16 cellular contexts compared by ENCODE assay signal in genomic region chr7:42053834-42054233, GRCh38.
A peak's percentile ranks its signal among the peaks of the same experiment; 100 is the strongest.
DNase-seq lines count a peak whose midpoint lies in the region; ATAC-seq and TF ChIP-seq lines count a peak whose summit lies in the region.
"Had no signal": no experiment of that assay in that cellular context is flagged by ENCODE, and none has a peak within 500 bp of the region (broad histone marks: within the 10 kb centered on the region; RNA-seq: fewer than 3 reads in every experiment).

No MANE protein-coding gene starts in this region.

- H3K36me3 Mint-ChIP-seq in chondrocyte (ENCODE audit: low read depth) (no peaks in the 10 kb centered on the region), mesothelial cell of epicardium (peaks cover 13% of the 10 kb centered on the region)

- H3K27ac Mint-ChIP-seq in chondrocyte (ENCODE audit: unreplicated experiment) (peak overlapping the region; percentile 33), mesothelial cell of epicardium (peak overlapping the region; percentile 51)
- H3K27ac Mint-ChIP-seq: CD4-positive, alpha-beta T cell had no signal

- TF ChIP-seq CTCF in PC-3 (conservative IDR thresholded peaks at IDR 0.05; ENCODE audit: low read depth, low read length), result no peak
- no peak for TF ChIP-seq CTCF in chondrocyte (IDR thresholded peaks at IDR 0.05)
- TF ChIP-seq CTCF in mesothelial cell of epicardium (IDR thresholded peaks at IDR 0.05; ENCODE audit: unreplicated experiment), result no peak

- no peak overlapping the region for H3K4me3 ChIP-seq in PC-3 (ENCODE audit: low read length)
- H3K4me3 ChIP-seq: PC-9, SJCRH30 had no signal

- no peaks in the 10 kb centered on the region for H3K9me2 ChIP-seq in PC-3 (replicated peaks; ENCODE audit: low read length)

- ATAC-seq in PC-3, result peak; percentile 85
- no peak for ATAC-seq in HG03196 (IDR thresholded peaks at IDR 0.05; ENCODE audit: unreplicated experiment)
- ATAC-seq in GM19463 (IDR thresholded peaks at IDR 0.05; ENCODE audit: unreplicated experiment), result no peak

- no peaks in the 10 kb centered on the region for H3K27me3 ChIP-seq in PC-3 (ENCODE audit: low read length)
- H3K27me3 ChIP-seq: SJCRH30 had no signal

- H3K9me3 Mint-ChIP-seq in chondrocyte (ENCODE audit: low read depth), result no peaks in the 10 kb centered on the region
- no peaks in the 10 kb centered on the region for H3K9me3 Mint-ChIP-seq in mesothelial cell of epicardium
- H3K9me3 Mint-ChIP-seq: CD4-positive, alpha-beta T cell; H9 had no signal

- no peaks in the 10 kb centered on the region for H4K20me1 ChIP-seq in PC-3 (ENCODE audit: low read length)

- no peak overlapping the region for H3K27ac ChIP-seq in PC-3 (ENCODE audit: low read length)
- H3K27ac ChIP-seq: HL-60, PC-9, SJCRH30 had no signal

- H3K9ac ChIP-seq in PC-3 (ENCODE audit: low read length), result no peak overlapping the region

- POLR2A ChIA-PET in PC-3 (lab: Charles Lee; ENCODE audit: unreplicated experiment), result no interaction called here

- BruUV-seq in PC-3 (replicated peaks; lab: Mats Ljungman, UMichigan), result no TSS peak

- peaks cover 7% of the 10 kb centered on the region for H3K4me1 Mint-ChIP-seq in chondrocyte (ENCODE audit: low read depth)
- peaks cover 20% of the 10 kb centered on the region for H3K4me1 Mint-ChIP-seq in mesothelial cell of epicardium

- no peaks in the 10 kb centered on the region for H3F3A ChIP-seq in PC-3 (ENCODE audit: low read length, unreplicated experiment)

- no peaks in the 10 kb centered on the region for H3K9me3 ChIP-seq in PC-3 (ENCODE audit: low read length)
- H3K9me3 ChIP-seq: BE2C, SJCRH30 had no signal

- H2AFZ ChIP-seq in PC-3 (ENCODE audit: low read length), result no peak overlapping the region
- H2AFZ ChIP-seq: PC-9 had no signal

- H3K79me2 ChIP-seq in PC-3 (ENCODE audit: low read length), result no peaks in the 10 kb centered on the region

- CTCF ChIA-PET in PC-3 (lab: Charles Lee), result no interaction called here

- H3K4me1 ChIP-seq in PC-3 (ENCODE audit: insufficient read depth, low read length), result peaks cover 12% of the 10 kb centered on the region; the same call in 1 of the 2 replicates
- H3K4me1 ChIP-seq: BE2C, SJCRH30 had no signal

- H3K27me3 Mint-ChIP-seq in chondrocyte (ENCODE audit: low read depth) (no peaks in the 10 kb centered on the region), mesothelial cell of epicardium (ENCODE audit: low read depth) (no peaks in the 10 kb centered on the region)

- intact Hi-C loops in PC-3 (cut with micrococcal nuclease), result no loop called here

- H3K36me3 ChIP-seq in PC-3 (ENCODE audit: low read depth, low read length), result no peaks in the 10 kb centered on the region
- H3K36me3 ChIP-seq: BE2C had no signal

- DNase-seq in PC-3 (peak; percentile 21), chondrocyte (ENCODE audit: low spot score) (no peak), mesothelial cell of epicardium (ENCODE audit: low spot score in 2 of 2, unreplicated experiment in 2 of 2) (no peak), NCI-H1105 (lab: John Stamatoyannopoulos, UW) (no peak)
- no peak for DNase-seq in effector CD4-positive, alpha-beta T cell
- DNase-seq: BE2C; CD4-positive, alpha-beta T cell; DMS53; H9; NCI-H1092; NCI-H510A treated with DMSO at 0.1 percent for 48 hours; PC-9; SJCRH30 had no signal

- H3K4me3 Mint-ChIP-seq in chondrocyte (ENCODE audit: unreplicated experiment) (no peak overlapping the region), mesothelial cell of epicardium (no peak overlapping the region)
- H3K4me3 Mint-ChIP-seq: CD4-positive, alpha-beta T cell; H9 had no signal

- no peak overlapping the region for H3K4me2 ChIP-seq in PC-3 (ENCODE audit: low read length)
- H3K4me2 ChIP-seq: PC-9 had no signal
